In the genomic region with DNA sequence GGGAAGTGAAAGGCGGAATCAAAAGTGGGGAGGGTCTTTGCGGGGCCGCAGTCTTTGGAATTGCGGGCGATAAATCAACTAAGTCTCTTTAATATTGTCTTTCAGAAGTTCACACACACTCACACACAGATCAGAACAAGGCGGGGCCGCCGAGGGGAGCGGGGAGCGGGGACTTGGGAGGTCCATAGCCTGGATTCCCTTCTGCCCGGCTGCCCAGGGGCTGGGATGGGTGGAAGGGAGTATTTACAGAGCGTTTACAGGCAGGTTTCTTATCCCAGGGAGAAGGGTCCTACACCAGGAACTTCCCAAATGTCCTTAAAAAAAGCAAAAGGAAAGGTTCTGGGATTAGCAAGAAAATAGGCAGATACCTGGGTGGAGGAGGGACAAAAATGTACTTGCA, we compare ENCODE assay signal across 11 cellular contexts. TPM values are rescaled to one million over a fixed set of nuclear protein-coding genes. Genes with fewer than 3 reads are reported as not detected.
DNase-seq lines count a peak whose midpoint lies in the region; ATAC-seq and TF ChIP-seq lines count a peak whose summit lies in the region.
"Had no signal": no experiment of that assay in that cellular context is flagged by ENCODE, and none has a peak within 500 bp of the region (broad histone marks: within the 10 kb centered on the region; RNA-seq: fewer than 3 reads in every experiment).

No MANE protein-coding gene starts in this region.

- H3K9me3 Mint-ChIP-seq in CD4-positive, CD25-positive, alpha-beta regulatory T cell = peaks cover 0 to 6% (median 1%) of the 10 kb centered on the region in 7 donors
- peaks cover 0 to 4% (median 0%) of the 10 kb centered on the region in 3 donors for H3K9me3 Mint-ChIP-seq in IgD-negative memory B cell
- no peaks in the 10 kb centered on the region for H3K9me3 Mint-ChIP-seq in effector memory CD8-positive, alpha-beta T cell
- H3K9me3 Mint-ChIP-seq in neural crest cell = no peaks in the 10 kb centered on the region

- peak overlapping the region in 1 of 3 donors; percentile 59 for H3K27ac Mint-ChIP-seq in CD4-positive, CD25-positive, alpha-beta regulatory T cell
- H3K27ac Mint-ChIP-seq in IgD-negative memory B cell (no peak overlapping the region), neural crest cell (ENCODE audit: unreplicated experiment) (peak overlapping the region; percentile 31)
- H3K27ac Mint-ChIP-seq in effector memory CD8-positive, alpha-beta T cell = no peak overlapping the region

- H3K9me3 ChIP-seq in CD4-positive, CD25-positive, alpha-beta regulatory T cell (ENCODE audit: control insufficient read depth in 2 of 2, low read length in 2 of 2) = no peaks in the 10 kb centered on the region
- H3K9me3 ChIP-seq: ovary had no signal

- no peak overlapping the region for H3K4me3 ChIP-seq in CD4-positive, CD25-positive, alpha-beta regulatory T cell (ENCODE audit: low read depth, low read length)
- H3K4me3 ChIP-seq: ovary had no signal

- H3K27me3 Mint-ChIP-seq in CD4-positive, CD25-positive, alpha-beta regulatory T cell = peaks cover 63% of the 10 kb centered on the region
- peaks cover 47% of the 10 kb centered on the region for H3K27me3 Mint-ChIP-seq in IgD-negative memory B cell
- H3K27me3 Mint-ChIP-seq in effector memory CD8-positive, alpha-beta T cell = peaks cover 42 to 62% of the 10 kb centered on the region in 2 donors
- H3K27me3 Mint-ChIP-seq in neural crest cell (ENCODE audit: low read depth) = no peaks in the 10 kb centered on the region

- peaks cover 6% of the 10 kb centered on the region for H3K27me3 ChIP-seq in CD4-positive, CD25-positive, alpha-beta regulatory T cell (ENCODE audit: control insufficient read depth, insufficient read depth, low read length)
- H3K27me3 ChIP-seq: dorsolateral prefrontal cortex, ovary had no signal

- H3K36me3 ChIP-seq in CD4-positive, CD25-positive, alpha-beta regulatory T cell (ENCODE audit: control insufficient read depth, insufficient read depth, low read length) = no peaks in the 10 kb centered on the region
- H3K36me3 ChIP-seq: ovary had no signal

- H3K4me1 Mint-ChIP-seq in CD4-positive, CD25-positive, alpha-beta regulatory T cell = peaks cover 8 to 43% (median 24%) of the 10 kb centered on the region in 4 donors
- H3K4me1 Mint-ChIP-seq in IgD-negative memory B cell = peaks cover 8 to 16% (median 13%) of the 10 kb centered on the region in 3 donors
- peaks cover 27 to 34% of the 10 kb centered on the region in 2 donors for H3K4me1 Mint-ChIP-seq in effector memory CD8-positive, alpha-beta T cell (ENCODE audit: low read depth in 2 of 2)
- peaks cover 36% of the 10 kb centered on the region for H3K4me1 Mint-ChIP-seq in neural crest cell

- no peak overlapping the region for H3K27ac ChIP-seq in CD4-positive, CD25-positive, alpha-beta regulatory T cell (ENCODE audit: insufficient read depth, low read length, poor library complexity, severe bottlenecking)
- H3K27ac ChIP-seq: ovary had no signal

- peak overlapping the region; percentile 83 to 92 (median 89) for H3K4me3 Mint-ChIP-seq in CD4-positive, CD25-positive, alpha-beta regulatory T cell
- H3K4me3 Mint-ChIP-seq in IgD-negative memory B cell (peak overlapping the region in 3 of 4 donors; percentile 54 to 85 (median 81)), neural crest cell (no peak overlapping the region)
- H3K4me3 Mint-ChIP-seq in effector memory CD8-positive, alpha-beta T cell = peak overlapping the region; percentile 81 to 82

- DNase-seq in CD4-positive, CD25-positive, alpha-beta regulatory T cell = no peak
- no peak for DNase-seq in effector memory CD8-positive, alpha-beta T cell
- no peak for DNase-seq in neural crest cell (ENCODE audit: low read depth, low spot score)
- no peak for DNase-seq in NCI-H1694 (lab: John Stamatoyannopoulos, UW)
- no peak for DNase-seq in NCI-H345 treated with DMSO at 0.1 percent for 48 hours (lab: John Stamatoyannopoulos, UW; ENCODE audit: unreplicated experiment)
- DNase-seq in NCI-H1048 (lab: John Stamatoyannopoulos, UW) = no peak
- no peak for DNase-seq in pons (ENCODE audit: low spot score)
- DNase-seq: MV-4-11 had no signal

- TF ChIP-seq CTCF in neural crest cell (conservative IDR thresholded peaks at IDR 0.05) = no peak

- ATAC-seq in CD4-positive, CD25-positive, alpha-beta regulatory T cell (ENCODE audit: low read depth in 2 of 2) = no peak
- no peak for ATAC-seq in effector memory CD8-positive, alpha-beta T cell (replicated peaks)

- peaks cover under 1% of the 10 kb centered on the region for H3K4me1 ChIP-seq in CD4-positive, CD25-positive, alpha-beta regulatory T cell (ENCODE audit: control insufficient read depth, insufficient read depth, low read length, poor library complexity, severe bottlenecking)

- H3K36me3 Mint-ChIP-seq in CD4-positive, CD25-positive, alpha-beta regulatory T cell = no peaks in the 10 kb centered on the region
- H3K36me3 Mint-ChIP-seq in IgD-negative memory B cell = no peaks in the 10 kb centered on the region
- peaks cover 14% of the 10 kb centered on the region for H3K36me3 Mint-ChIP-seq in effector memory CD8-positive, alpha-beta T cell (ENCODE audit: insufficient read depth)
- peaks cover 3% of the 10 kb centered on the region for H3K36me3 Mint-ChIP-seq in neural crest cell (ENCODE audit: low read depth)

RNA-seq across cellular contexts. Expression of gene PRRT1, which starts 3.5 kb away (rescaled TPM):
- total RNA-seq in CD4-positive, CD25-positive, alpha-beta regulatory T cell = 0.39 TPM
- under 1 TPM in 3 of 4 donors, not detected in 1; 0.13 to 0.55 (median 0.18) TPM for polyA plus RNA-seq in CD4-positive, CD25-positive, alpha-beta regulatory T cell
- polyA plus RNA-seq in IgD-negative memory B cell = not detected
- total RNA-seq in neural crest cell = 3.1 and 4.1 TPM in 2 replicates

RNA-seq across cellular contexts. Expression of gene PPT2, which starts 5.7 kb away (rescaled TPM):
- 4.8 TPM for total RNA-seq in CD4-positive, CD25-positive, alpha-beta regulatory T cell
- 1 to 10 TPM; 3.1 to 6.2 (median 5.4) TPM for polyA plus RNA-seq in CD4-positive, CD25-positive, alpha-beta regulatory T cell
- 1.5 TPM for polyA plus RNA-seq in IgD-negative memory B cell
- 60.9 and 62.3 TPM in 2 replicates for total RNA-seq in neural crest cell

RNA-seq across cellular contexts. Expression of gene EGFL8, which starts 16.1 kb away (rescaled TPM):
- total RNA-seq in CD4-positive, CD25-positive, alpha-beta regulatory T cell = 9.9 TPM
- under 1 TPM in 1 of 4 donors, not detected in 3; 0.60 TPM for polyA plus RNA-seq in CD4-positive, CD25-positive, alpha-beta regulatory T cell
- not detected for polyA plus RNA-seq in IgD-negative memory B cell
- 39.3 and 44.0 TPM in 2 replicates for total RNA-seq in neural crest cell

RNA-seq across cellular contexts. Expression of gene FKBPL, which starts 18.2 kb away (rescaled TPM):
- 1.5 TPM for total RNA-seq in CD4-positive, CD25-positive, alpha-beta regulatory T cell
- polyA plus RNA-seq in CD4-positive, CD25-positive, alpha-beta regulatory T cell = 1 to 10 TPM; 1.2 to 1.5 (median 1.4) TPM
- 4.1 TPM for polyA plus RNA-seq in IgD-negative memory B cell
- 12.4 and 13.0 TPM in 2 replicates for total RNA-seq in neural crest cell

RNA-seq across cellular contexts. Expression of gene ATF6B, which starts 20.2 kb away (rescaled TPM):
- total RNA-seq in CD4-positive, CD25-positive, alpha-beta regulatory T cell = 117 TPM
- polyA plus RNA-seq in CD4-positive, CD25-positive, alpha-beta regulatory T cell = 10 to 100 TPM; 20.0 to 27.7 (median 24.2) TPM
- polyA plus RNA-seq in IgD-negative memory B cell = 25.5 TPM
- total RNA-seq in neural crest cell = 83.6 and 87.1 TPM in 2 replicates

Comparison
In these comparisons a context has a peak if more than half of its experiments do, and no peak if none do; other contexts are left out.
1. RNA of gene PPT2, which starts 5.7 kb away (total RNA-seq): 60.9 to 62.3 TPM in neural crest cell; 4.8 TPM in CD4-positive, CD25-positive, alpha-beta regulatory T cell (single experiment); every median in the first group is over 10 times any median in the second.